In the genomic region with DNA sequence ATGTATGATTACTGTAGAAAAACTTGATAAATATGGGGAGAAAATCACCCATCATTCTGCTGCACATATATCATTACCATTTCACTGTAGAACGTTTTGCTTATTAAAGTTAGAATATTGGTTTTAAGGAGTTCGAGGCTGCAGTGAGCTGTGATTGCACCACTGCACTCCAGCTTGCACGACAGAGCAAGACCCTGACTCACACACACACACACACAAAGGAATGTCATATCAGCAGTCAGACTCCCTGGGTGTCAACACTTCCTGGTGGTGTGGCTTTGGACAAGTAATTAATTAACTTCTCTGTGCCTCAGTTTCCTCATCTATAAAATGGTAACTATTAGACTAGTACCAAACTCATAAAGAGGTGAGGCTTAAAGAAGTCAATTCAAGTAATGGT, we compare ENCODE assay signal across 26 cellular contexts. TPM values are rescaled to one million over a fixed set of nuclear protein-coding genes. Genes with fewer than 3 reads are reported as not detected.
DNase-seq lines count a peak whose midpoint lies in the region; ATAC-seq and TF ChIP-seq lines count a peak whose summit lies in the region.
"Had no signal": no experiment of that assay in that cellular context is flagged by ENCODE, and none has a peak within 500 bp of the region (broad histone marks: within the 10 kb centered on the region; RNA-seq: fewer than 3 reads in every experiment).

No MANE protein-coding gene starts in this region.

- dilution Hi-C loops in mammary epithelial cell (cut with HindIII; ENCODE audit: low sequenced_read_pairs), result no loop called here

- peak; percentile 47 for DNase-seq in mammary epithelial cell
- DNase-seq in MCF 10A (ENCODE audit: unreplicated experiment), result no peak
- peak; percentile 77 for DNase-seq in epithelial cell of esophagus (ENCODE audit: low read depth)
- peak; percentile 60 for DNase-seq in mesenchymal stem cell
- no peak for DNase-seq in OCI-M1 (lab: John Stamatoyannopoulos, UW)
- DNase-seq in activated naive CD4-positive, alpha-beta T cell treated with anti-CD3 and anti-CD28 coated beads for 36 hours, result no peak
- no peak for DNase-seq in NCI-H1694 (lab: John Stamatoyannopoulos, UW)
- DNase-seq: BE2C; hypothalamus; NCI-H1105 treated with DMSO at 0.1 percent for 48 hours; NCI-H2107; NCI-H510A treated with DMSO at 0.1 percent for 48 hours; stimulated activated CD4-positive, alpha-beta T cell treated with anti-CD3 and anti-CD28 coated beads, Interleukin-2, amount 100 ng/mL, for 48 hours; stimulated activated naive CD4-positive, alpha-beta T cell treated with Interleukin-2 at 50 U/mL for 16 hours; SW 1271 had no signal

- no peaks in the 10 kb centered on the region for H3K9me3 ChIP-seq in mammary epithelial cell (replicated peaks; ENCODE audit: insufficient read depth, low read length)
- H3K9me3 ChIP-seq in mesenchymal stem cell (ENCODE audit: control insufficient read depth, low read length), result no peaks in the 10 kb centered on the region
- H3K9me3 ChIP-seq: BE2C, body of pancreas, prostate gland had no signal

- H3K4me1 Mint-ChIP-seq in MCF 10A (ENCODE audit: insufficient read depth, unreplicated experiment), result peaks cover 9% of the 10 kb centered on the region
- H3K4me1 Mint-ChIP-seq in activated naive CD4-positive, alpha-beta T cell treated with anti-CD3 and anti-CD28 coated beads for 36 hours (ENCODE audit: low read depth), result peaks cover 9% of the 10 kb centered on the region

- no peaks in the 10 kb centered on the region for H3K79me1 ChIP-seq in mesenchymal stem cell (replicated peaks; ENCODE audit: low read length, poor library complexity, severe bottlenecking)

- H3K27me3 ChIP-seq in mammary epithelial cell (ENCODE audit: insufficient read depth, low read length) (no peaks in the 10 kb centered on the region), mesenchymal stem cell (ENCODE audit: control insufficient read depth in 1 of 2, insufficient read depth in 1 of 2, low read length in 2 of 2) (no peaks in the 10 kb centered on the region)
- H3K27me3 ChIP-seq: BE2C, body of pancreas had no signal

- H3K9me3 Mint-ChIP-seq in MCF 10A (ENCODE audit: unreplicated experiment), result no peaks in the 10 kb centered on the region
- no peaks in the 10 kb centered on the region for H3K9me3 Mint-ChIP-seq in activated naive CD4-positive, alpha-beta T cell treated with anti-CD3 and anti-CD28 coated beads for 36 hours
- H3K9me3 Mint-ChIP-seq: activated T-helper 1 cell treated with anti-CD3 and anti-CD28 coated beads, Interleukin-12 subunit alpha, Interleukin-12 subunit beta, Interleukin-2, Interleukin-4 antibody, amounts not matched to agents 30 ng/mL and 10 ng/mL and 1 ng/mL, durations not matched to agents 14 hours and 24 hours and 36 hours had no signal

- BruUV-seq in mammary epithelial cell (replicated peaks; lab: Mats Ljungman, UMichigan), result no TSS peak
- no TSS peak for BruUV-seq in MCF 10A (replicated peaks; lab: Mats Ljungman, UMichigan)

- no peak overlapping the region for H3K14ac ChIP-seq in mesenchymal stem cell (ENCODE audit: low read length in 2 of 2)

- H4K20me1 ChIP-seq in mammary epithelial cell (ENCODE audit: insufficient read depth, low read length), result no peaks in the 10 kb centered on the region

- in situ Hi-C loops in mammary epithelial cell (cut with MboI; ENCODE audit: low sequenced_read_pairs in 2 of 2), result no loop called here

- H2BK15ac ChIP-seq in mesenchymal stem cell (ENCODE audit: low read depth, poor library complexity, severe bottlenecking), result no peak overlapping the region

- no peak for ATAC-seq in GM18907 (IDR thresholded peaks at IDR 0.05; ENCODE audit: unreplicated experiment)
- ATAC-seq: HCT116 had no signal

- CTCF ChIA-PET in mammary epithelial cell (lab: Charles Lee; ENCODE audit: low non-redundant PET) (no interaction called here), MCF 10A (lab: Yijun Ruan, JAX) (interaction anchor here (0.7 to 3.4 kb wide), 4 partner anchors 9 to 87 kb away, joined by 3 to 37 read pairs (median 4); no protein-coding TSS in a partner anchor)
- CTCF ChIA-PET in activated naive CD4-positive, alpha-beta T cell treated with anti-CD3 and anti-CD28 coated beads for 36 hours (lab: Charles Lee), result interaction anchor here (1.0 to 1.2 kb wide), 2 partner anchors 47 to 87 kb away, joined by 3 read pairs; no protein-coding TSS in a partner anchor

- peaks cover 29% of the 10 kb centered on the region for H3K4me1 ChIP-seq in mammary epithelial cell (ENCODE audit: insufficient read depth, low read length)
- peaks cover 6% of the 10 kb centered on the region for H3K4me1 ChIP-seq in mesenchymal stem cell (ENCODE audit: control insufficient read depth, insufficient read depth, low read depth, low read length)
- H3K4me1 ChIP-seq: BE2C, prostate gland had no signal

- no peak overlapping the region for H3K4ac ChIP-seq in mesenchymal stem cell (ENCODE audit: low read depth in 1 of 2, low read length in 2 of 2)

- no peak overlapping the region for H3K27ac Mint-ChIP-seq in MCF 10A (ENCODE audit: low read depth, unreplicated experiment)
- no peak overlapping the region for H3K27ac Mint-ChIP-seq in activated naive CD4-positive, alpha-beta T cell treated with anti-CD3 and anti-CD28 coated beads for 36 hours
- H3K27ac Mint-ChIP-seq: activated T-helper 1 cell treated with anti-CD3 and anti-CD28 coated beads, Interleukin-12 subunit alpha, Interleukin-12 subunit beta, Interleukin-2, Interleukin-4 antibody, amounts not matched to agents 30 ng/mL and 10 ng/mL and 1 ng/mL, durations not matched to agents 14 hours and 24 hours and 36 hours had no signal

- H3K79me2 ChIP-seq in mammary epithelial cell (ENCODE audit: insufficient read depth, low read length), result no peaks in the 10 kb centered on the region

- no peak overlapping the region for H4K8ac ChIP-seq in mesenchymal stem cell (ENCODE audit: low read length)

- H4K91ac ChIP-seq in mesenchymal stem cell (ENCODE audit: low read length), result no peak overlapping the region

- 21% methylated on average over 3 of the region's 3 CpGs for WGBS in mammary epithelial cell (ENCODE audit: low coverage, missing lambda C conversion rate)
- WGBS in mesenchymal stem cell, result 17% methylated on average over 1 of the region's 3 CpGs

- H2BK120ac ChIP-seq in mesenchymal stem cell (ENCODE audit: low read depth, low read length), result no peak overlapping the region

- no peaks in the 10 kb centered on the region for H3K36me3 Mint-ChIP-seq in MCF 10A (ENCODE audit: insufficient read depth, unreplicated experiment)
- no peaks in the 10 kb centered on the region for H3K36me3 Mint-ChIP-seq in activated naive CD4-positive, alpha-beta T cell treated with anti-CD3 and anti-CD28 coated beads for 36 hours (ENCODE audit: low read depth)
- H3K36me3 Mint-ChIP-seq: activated naive CD8-positive, alpha-beta T cell had no signal

- H2AFZ ChIP-seq in mammary epithelial cell (ENCODE audit: low read depth, low read length) (no peak overlapping the region), mesenchymal stem cell (ENCODE audit: low read depth, low read length) (no peak overlapping the region)

- H2BK5ac ChIP-seq in mesenchymal stem cell (ENCODE audit: low read depth, low read length, poor library complexity, severe bottlenecking), result no peak overlapping the region

- no peak overlapping the region for H2BK12ac ChIP-seq in mesenchymal stem cell (ENCODE audit: low read length in 2 of 2)

- H2AK5ac ChIP-seq in mesenchymal stem cell (ENCODE audit: low read length, severe bottlenecking), result no peak overlapping the region

- no peak overlapping the region for H3K18ac ChIP-seq in mesenchymal stem cell (ENCODE audit: low read depth in 1 of 2, low read length in 2 of 2)

- no peak for TF ChIP-seq CTCF in mammary epithelial cell (conservative IDR thresholded peaks at IDR 0.05 in 1 of 2, IDR thresholded peaks at IDR 0.05 in 1 of 2; ENCODE audit: extremely low read depth in 1 of 2, insufficient read depth in 1 of 2, low read depth in 1 of 2, low read length in 2 of 2)
- TF ChIP-seq CTCF in MCF 10A (IDR thresholded peaks at IDR 0.05; ENCODE audit: unreplicated experiment), result no peak
- TF ChIP-seq CTCF in epithelial cell of esophagus (IDR thresholded peaks at IDR 0.05; ENCODE audit: insufficient read depth, low read depth, low read length, missing control alignments), result no peak

- H3K36me3 ChIP-seq in mammary epithelial cell (ENCODE audit: insufficient read depth, low read length) (no peaks in the 10 kb centered on the region), mesenchymal stem cell (ENCODE audit: control insufficient read depth in 1 of 2, insufficient read depth in 2 of 2, low read depth in 1 of 2, low read length in 2 of 2) (no peaks in the 10 kb centered on the region)
- H3K36me3 ChIP-seq: BE2C, prostate gland, tibial nerve had no signal

- H3K9ac ChIP-seq in mammary epithelial cell (ENCODE audit: insufficient read depth, low read length) (no peak overlapping the region), mesenchymal stem cell (ENCODE audit: low read length) (peak overlapping the region; percentile 75)

- H3K27me3 Mint-ChIP-seq in MCF 10A (ENCODE audit: insufficient read depth, unreplicated experiment), result no peaks in the 10 kb centered on the region
- H3K27me3 Mint-ChIP-seq in activated naive CD4-positive, alpha-beta T cell treated with anti-CD3 and anti-CD28 coated beads for 36 hours (ENCODE audit: low read depth), result peaks cover 29% of the 10 kb centered on the region

- H3K23ac ChIP-seq in mesenchymal stem cell (ENCODE audit: low read length in 2 of 2), result no peak overlapping the region

- H3K27ac ChIP-seq in mammary epithelial cell (ENCODE audit: insufficient read depth, low read depth, low read length) (no peak overlapping the region), mesenchymal stem cell (ENCODE audit: low read length, poor library complexity, severe bottlenecking) (no peak overlapping the region)
- H3K27ac ChIP-seq: 22Rv1, body of pancreas, prostate gland had no signal

- POLR2A ChIA-PET in MCF 10A (lab: Yijun Ruan, JAX), result interaction anchor here (0.6 to 1.7 kb wide), 3 partner anchors 8 to 716 kb away, joined by 3 to 4 read pairs (median 3); no protein-coding TSS in a partner anchor

- no peak overlapping the region for H3K4me3 Mint-ChIP-seq in MCF 10A (ENCODE audit: unreplicated experiment)
- H3K4me3 Mint-ChIP-seq in activated naive CD4-positive, alpha-beta T cell treated with anti-CD3 and anti-CD28 coated beads for 36 hours, result no peak overlapping the region
- H3K4me3 Mint-ChIP-seq: activated naive CD8-positive, alpha-beta T cell; activated T-helper 1 cell treated with anti-CD3 and anti-CD28 coated beads, Interleukin-12 subunit alpha, Interleukin-12 subunit beta, Interleukin-2, Interleukin-4 antibody, amounts not matched to agents 30 ng/mL and 10 ng/mL and 1 ng/mL, durations not matched to agents 14 hours and 24 hours and 36 hours had no signal

- intact Hi-C loops in mammary epithelial cell (cut with micrococcal nuclease) (loop anchor here (2.0 kb wide), 1 partner anchor 22 kb away; no protein-coding TSS in a partner anchor), MCF 10A (cut with micrococcal nuclease) (no loop called here)
- intact Hi-C loops in activated naive CD4-positive, alpha-beta T cell treated with anti-CD3 and anti-CD28 coated beads for 36 hours (cut with micrococcal nuclease), result no loop called here

- H3K4me3 ChIP-seq in mammary epithelial cell (replicated peaks in 1 of 3; ENCODE audit: insufficient read depth in 1 of 3, low read depth in 2 of 3, low read length in 3 of 3) (no peak overlapping the region), epithelial cell of esophagus (ENCODE audit: low read length) (no peak overlapping the region), mesenchymal stem cell (ENCODE audit: insufficient read depth in 1 of 2, low read depth in 1 of 2, low read length in 2 of 2) (no peak overlapping the region)
- H3K4me3 ChIP-seq: body of pancreas, coronary artery, prostate gland, skin epidermis, tibial nerve had no signal

- H3K4me2 ChIP-seq in mammary epithelial cell (ENCODE audit: insufficient read depth, low read depth, low read length) (no peak overlapping the region), mesenchymal stem cell (ENCODE audit: low read length, poor library complexity, severe bottlenecking) (no peak overlapping the region)

RNA-seq across cellular contexts. Expression of a gene that starts 11.3 kb away (rescaled TPM):
- total RNA-seq in mammary epithelial cell (10 to 100 TPM in 1 of 2 donors, under 1 TPM in 1; 0.24 to 39.3 TPM), MCF 10A (2022) (6.0 and 7.6 TPM in 2 replicates)
- 0.26 TPM for polyA plus RNA-seq in mammary epithelial cell
- not detected for polyA minus RNA-seq in mammary epithelial cell
- polyA plus RNA-seq in mesenchymal stem cell (2013, experiment 1 of 2), result 13.7 TPM
- 14.5 TPM for polyA plus RNA-seq in mesenchymal stem cell (2013, experiment 2 of 2)
- total RNA-seq in activated naive CD4-positive, alpha-beta T cell treated with anti-CD3 and anti-CD28 coated beads for 36 hours, result 1 to 10 TPM; 1.1 to 1.5 TPM
- total RNA-seq: activated T-helper 1 cell treated with anti-CD3 and anti-CD28 coated beads, Interleukin-12 subunit alpha, Interleukin-12 subunit beta, Interleukin-2, Interleukin-4 antibody, amounts not matched to agents 30 ng/mL and 10 ng/mL and 1 ng/mL, durations not matched to agents 14 hours and 24 hours and 36 hours had no signal

RNA-seq across cellular contexts. Expression of a gene that starts 13.0 kb away (rescaled TPM):
- total RNA-seq in mammary epithelial cell (under 1 TPM; 0.12 to 0.67 TPM), MCF 10A (2022) (not detected in 2 replicates)
- polyA plus RNA-seq in mammary epithelial cell, result 0.01 TPM
- polyA minus RNA-seq in mammary epithelial cell, result 1.3 TPM
- 0.86 TPM for polyA plus RNA-seq in mesenchymal stem cell (2013, experiment 1 of 2)
- 0.88 TPM for polyA plus RNA-seq in mesenchymal stem cell (2013, experiment 2 of 2)
- total RNA-seq in activated naive CD4-positive, alpha-beta T cell treated with anti-CD3 and anti-CD28 coated beads for 36 hours, result under 1 TPM; 0.35 to 0.52 TPM
- total RNA-seq: activated T-helper 1 cell treated with anti-CD3 and anti-CD28 coated beads, Interleukin-12 subunit alpha, Interleukin-12 subunit beta, Interleukin-2, Interleukin-4 antibody, amounts not matched to agents 30 ng/mL and 10 ng/mL and 1 ng/mL, durations not matched to agents 14 hours and 24 hours and 36 hours had no signal

RNA-seq across cellular contexts. Expression of a gene that starts 53.9 kb away (rescaled TPM):
- total RNA-seq in mammary epithelial cell, result 1 to 10 TPM in 1 of 2 donors, not detected in 1; 2.3 TPM
- not detected for polyA plus RNA-seq in mammary epithelial cell
- polyA minus RNA-seq in mammary epithelial cell, result not detected
- total RNA-seq in MCF 10A (2022), result not detected in 2 replicates
- 0.03 TPM for polyA plus RNA-seq in mesenchymal stem cell (2013, experiment 1 of 2)
- polyA plus RNA-seq in mesenchymal stem cell (2013, experiment 2 of 2), result 0.03 TPM
- total RNA-seq in activated naive CD4-positive, alpha-beta T cell treated with anti-CD3 and anti-CD28 coated beads for 36 hours, result not detected
- total RNA-seq: activated CD8-positive, alpha-beta memory T cell treated with anti-CD3 and anti-CD28 coated beads for 36 hours; activated T-helper 1 cell treated with anti-CD3 and anti-CD28 coated beads, Interleukin-12 subunit alpha, Interleukin-12 subunit beta, Interleukin-2, Interleukin-4 antibody, amounts not matched to agents 30 ng/mL and 10 ng/mL and 1 ng/mL, durations not matched to agents 14 hours and 24 hours and 36 hours; body of pancreas had no signal

Comparison
In these comparisons a context has a peak if more than half of its experiments do, and no peak if none do; other contexts are left out.
1. DNase-seq: peak in mammary epithelial cell (single experiment), epithelial cell of esophagus (single experiment) and mesenchymal stem cell (single experiment); none in MCF 10A (single experiment), OCI-M1 (single experiment), activated naive CD4-positive, alpha-beta T cell treated with anti-CD3 and anti-CD28 coated beads for 36 hours (single experiment) and NCI-H1694 (single experiment).